24 cellular contexts compared by ENCODE assay signal in the genomic region with DNA sequence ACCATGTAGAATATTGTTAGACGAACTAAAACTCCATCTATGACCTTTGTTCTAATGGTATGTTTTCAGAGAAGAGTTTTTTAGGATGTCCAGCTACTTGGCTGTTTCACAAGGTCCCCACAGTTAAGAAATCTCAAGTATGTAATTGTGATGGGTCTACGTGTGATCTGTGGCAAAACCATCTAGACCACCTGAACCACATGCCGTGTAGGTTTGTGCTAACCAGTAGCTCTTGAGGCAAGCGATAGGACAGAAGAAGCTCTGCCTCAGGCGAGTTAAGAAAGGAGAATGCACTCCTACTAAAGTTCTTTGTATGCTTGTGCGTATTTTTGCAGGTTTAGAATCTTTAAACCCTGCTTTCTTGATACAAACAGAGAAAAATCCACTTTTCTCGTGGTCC. TPM values are rescaled to one million over a fixed set of nuclear protein-coding genes. Genes with fewer than 3 reads are reported as not detected.
DNase-seq lines count a peak whose midpoint lies in the region; ATAC-seq and TF ChIP-seq lines count a peak whose summit lies in the region.
"Had no signal": no experiment of that assay in that cellular context is flagged by ENCODE, and none has a peak within 500 bp of the region (broad histone marks: within the 10 kb centered on the region; RNA-seq: fewer than 3 reads in every experiment).

No MANE protein-coding gene starts in this region.

- no peak for DNase-seq in activated CD8-positive, alpha-beta memory T cell treated with anti-CD3 and anti-CD28 coated beads, Interleukin-2, amount 10 ng/mL, durations not matched to agents 7 days and 5 days
- no peak for DNase-seq in activated CD8-positive, alpha-beta memory T cell treated with anti-CD3 and anti-CD28 coated beads for 24 hours
- peak in 2 of 3 donors; percentile 16 to 24 for DNase-seq in immature natural killer cell
- peak; percentile 65 to 84 for DNase-seq in trophoblast cell
- no peak for DNase-seq in putamen (ENCODE audit: low spot score)
- DNase-seq in foreskin keratinocyte, result no peak
- DNase-seq: 8988T; ACHN; BE2C; C1 segment of cervical spinal cord; CD4-positive, alpha-beta memory T cell; CD4-positive, CD25-positive, alpha-beta regulatory T cell; CD8-positive, alpha-beta memory T cell; COR-L47; DMS 273 treated with DMSO at 0.1 percent for 48 hours; DMS153; DMS53; DMS79; DND-41; EL; GDM1 had no signal

- peak; percentile 36 for ATAC-seq in activated CD8-positive, alpha-beta memory T cell treated with anti-CD3 and anti-CD28 coated beads, Interleukin-2, amount 10 ng/mL, durations not matched to agents 7 days and 5 days
- no peak for ATAC-seq in foreskin keratinocyte
- ATAC-seq: GM12878 had no signal

- CTCF ChIA-PET in activated CD8-positive, alpha-beta memory T cell treated with anti-CD3 and anti-CD28 coated beads, Interleukin-2, amount 10 ng/mL, durations not matched to agents 7 days and 5 days (lab: Charles Lee), result interaction anchor here (1.0 to 1.3 kb wide), 2 partner anchors 115 to 349 kb away, joined by 3 read pairs; a partner anchor contains a TSS

- H4K8ac ChIP-seq in trophoblast cell (ENCODE audit: low read depth, low read length), result no peak overlapping the region

- H3K79me2 ChIP-seq in trophoblast cell (ENCODE audit: control insufficient read depth, insufficient read depth, low read length, poor library complexity), result no peaks in the 10 kb centered on the region

- no peak overlapping the region for H2BK120ac ChIP-seq in trophoblast cell (ENCODE audit: insufficient read depth, low read length, poor library complexity)

- peaks cover 38% of the 10 kb centered on the region for H3K36me3 Mint-ChIP-seq in activated CD8-positive, alpha-beta memory T cell treated with anti-CD3 and anti-CD28 coated beads, Interleukin-2, amount 10 ng/mL, durations not matched to agents 7 days and 5 days
- H3K36me3 Mint-ChIP-seq in immature natural killer cell, result peaks cover 0 to 9% (median 0%) of the 10 kb centered on the region in 3 donors

- H3K4me1 ChIP-seq in trophoblast cell (ENCODE audit: control insufficient read depth in 1 of 2, insufficient read depth in 2 of 2, low read length in 2 of 2) (no peaks in the 10 kb centered on the region), foreskin keratinocyte (peaks cover 21% of the 10 kb centered on the region)
- H3K4me1 ChIP-seq: BE2C had no signal

- no peak overlapping the region for H3K4me3 Mint-ChIP-seq in activated CD8-positive, alpha-beta memory T cell treated with anti-CD3 and anti-CD28 coated beads, Interleukin-2, amount 10 ng/mL, durations not matched to agents 7 days and 5 days
- no peak overlapping the region for H3K4me3 Mint-ChIP-seq in immature natural killer cell
- H3K4me3 Mint-ChIP-seq: CD14-positive monocyte had no signal

- no peak overlapping the region for H3K23ac ChIP-seq in trophoblast cell (ENCODE audit: low read length)

- no peak overlapping the region for H4K91ac ChIP-seq in trophoblast cell (ENCODE audit: low read depth, low read length)

- H2AFZ ChIP-seq in trophoblast cell (ENCODE audit: insufficient read depth, low read length, poor library complexity), result no peak overlapping the region

- H2AK5ac ChIP-seq in trophoblast cell (ENCODE audit: low read length), result no peak overlapping the region

- WGBS in trophoblast cell (ENCODE audit: extremely low coverage, insufficient coverage, insufficient read length), result no CpG with 5 or more reads among the region's 7 CpGs

- H3K36me3 ChIP-seq in trophoblast cell (ENCODE audit: control insufficient read depth in 1 of 2, insufficient read depth in 2 of 2, low read length in 2 of 2), result peaks cover 0 to 2% of the 10 kb centered on the region in 2 experiments
- H3K36me3 ChIP-seq: BE2C had no signal

- H3K27ac ChIP-seq in trophoblast cell (ENCODE audit: low read depth, low read length), result no peak overlapping the region
- H3K27ac ChIP-seq in foreskin keratinocyte, result no peak overlapping the region
- H3K27ac ChIP-seq: BLaER1 had no signal

- no peak overlapping the region for H3K4me2 ChIP-seq in trophoblast cell (ENCODE audit: low read length)

- no peak overlapping the region for H2BK5ac ChIP-seq in trophoblast cell (ENCODE audit: low read depth, low read length, poor library complexity)

- H3K27me3 ChIP-seq in trophoblast cell (ENCODE audit: insufficient read depth, low read length) (no peaks in the 10 kb centered on the region), foreskin keratinocyte (no peaks in the 10 kb centered on the region)
- H3K27me3 ChIP-seq: BE2C, BLaER1 had no signal

- peaks cover 58% of the 10 kb centered on the region for H3K4me1 Mint-ChIP-seq in activated CD8-positive, alpha-beta memory T cell treated with anti-CD3 and anti-CD28 coated beads, Interleukin-2, amount 10 ng/mL, durations not matched to agents 7 days and 5 days
- peaks cover 41 to 71% of the 10 kb centered on the region in 2 donors for H3K4me1 Mint-ChIP-seq in immature natural killer cell

- no peak overlapping the region for H3K27ac Mint-ChIP-seq in activated CD8-positive, alpha-beta memory T cell treated with anti-CD3 and anti-CD28 coated beads, Interleukin-2, amount 10 ng/mL, durations not matched to agents 7 days and 5 days
- no peak overlapping the region for H3K27ac Mint-ChIP-seq in immature natural killer cell
- H3K27ac Mint-ChIP-seq: CD4-positive, CD25-positive, alpha-beta regulatory T cell; CD8-positive, alpha-beta memory T cell had no signal

- H3K9me3 Mint-ChIP-seq in activated CD8-positive, alpha-beta memory T cell treated with anti-CD3 and anti-CD28 coated beads, Interleukin-2, amount 10 ng/mL, durations not matched to agents 7 days and 5 days (ENCODE audit: low read depth), result no peaks in the 10 kb centered on the region
- H3K9me3 Mint-ChIP-seq in immature natural killer cell, result no peaks in the 10 kb centered on the region
- H3K9me3 Mint-ChIP-seq: CD4-positive, alpha-beta memory T cell; CD4-positive, CD25-positive, alpha-beta regulatory T cell; CD8-positive, alpha-beta memory T cell had no signal

- no peaks in the 10 kb centered on the region for H3K9me3 ChIP-seq in trophoblast cell (ENCODE audit: insufficient read depth, low read depth, low read length)
- H3K9me3 ChIP-seq: BE2C, BLaER1 had no signal

- H3K14ac ChIP-seq in trophoblast cell (ENCODE audit: low read length), result no peak overlapping the region

- no peak overlapping the region for H4K12ac ChIP-seq in trophoblast cell (ENCODE audit: low read depth, low read length)

- H3K9ac ChIP-seq in trophoblast cell (ENCODE audit: low read length), result no peak overlapping the region
- H3K9ac ChIP-seq: BLaER1 had no signal

- no peak overlapping the region for H2BK12ac ChIP-seq in trophoblast cell (ENCODE audit: low read length)

- H3K79me1 ChIP-seq in trophoblast cell (ENCODE audit: low read length), result no peaks in the 10 kb centered on the region

- no peak for TF ChIP-seq CTCF in foreskin keratinocyte (conservative IDR thresholded peaks at IDR 0.05)

- H3K27me3 Mint-ChIP-seq in activated CD8-positive, alpha-beta memory T cell treated with anti-CD3 and anti-CD28 coated beads, Interleukin-2, amount 10 ng/mL, durations not matched to agents 7 days and 5 days, result no peaks in the 10 kb centered on the region
- no peaks in the 10 kb centered on the region for H3K27me3 Mint-ChIP-seq in immature natural killer cell (ENCODE audit: low read depth in 3 of 3)
- H3K27me3 Mint-ChIP-seq: CD4-positive, alpha-beta memory T cell; CD4-positive, CD25-positive, alpha-beta regulatory T cell had no signal

- no peak overlapping the region for H3K4ac ChIP-seq in trophoblast cell (ENCODE audit: low read depth, low read length)

- no peak overlapping the region for H3K18ac ChIP-seq in trophoblast cell (ENCODE audit: low read length)

- H3K4me3 ChIP-seq in trophoblast cell (ENCODE audit: low read depth, low read length), result no peak overlapping the region
- H3K4me3 ChIP-seq: BLaER1, GM12878 had no signal

RNA-seq across cellular contexts. Expression of a gene that starts 13.2 kb away (rescaled TPM):
- total RNA-seq in activated CD8-positive, alpha-beta memory T cell treated with anti-CD3 and anti-CD28 coated beads, Interleukin-2, amount 10 ng/mL, durations not matched to agents 7 days and 5 days, result 10 to 100 TPM; 45.7 to 71.8 TPM
- 1 to 10 TPM; 1.6 to 4.2 (median 2.1) TPM for polyA plus RNA-seq in immature natural killer cell
- 7.3 and 7.9 TPM in 2 replicates for polyA plus RNA-seq in trophoblast cell (2013)
- 16.2 and 16.6 TPM in 2 replicates for total RNA-seq in foreskin keratinocyte
- polyA plus RNA-seq in foreskin keratinocyte, result 3.7 and 4.5 TPM in 2 replicates

Comparison
In these comparisons a context has a peak if more than half of its experiments do, and no peak if none do; other contexts are left out.
1. DNase-seq: peak in immature natural killer cell (2 of 3) and trophoblast cell (2 of 2); none in activated CD8-positive, alpha-beta memory T cell treated with anti-CD3 and anti-CD28 coated beads, Interleukin-2, amount 10 ng/mL, durations not matched to agents 7 days and 5 days (single experiment), activated CD8-positive, alpha-beta memory T cell treated with anti-CD3 and anti-CD28 coated beads for 24 hours (single experiment), putamen (single experiment) and foreskin keratinocyte (0 of 2).